Comparison of ENCODE assay signal across 25 cellular contexts in the genomic region with DNA sequence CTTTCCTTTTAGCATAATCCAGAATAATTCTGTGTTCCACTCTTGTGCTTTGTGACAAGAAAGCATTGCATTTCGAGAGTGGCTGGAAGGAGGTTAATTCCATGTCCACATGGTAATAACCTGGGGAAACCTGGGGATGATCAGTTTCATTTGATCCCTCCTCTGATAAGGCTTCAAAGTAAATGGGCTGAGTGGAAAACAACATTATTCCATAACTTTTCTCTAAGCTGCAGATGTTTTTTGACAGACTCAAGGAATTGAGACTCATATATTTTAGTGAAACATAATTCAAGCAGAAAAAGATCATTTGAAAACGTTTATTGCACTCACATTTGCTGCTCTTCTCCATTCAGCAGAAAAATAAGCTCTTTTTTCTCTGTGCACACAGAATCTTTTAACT. TPM values are rescaled to one million over a fixed set of nuclear protein-coding genes. Genes with fewer than 3 reads are reported as not detected.
"Had no signal": no experiment of that assay in that cellular context is flagged by ENCODE, and none has a peak within 500 bp of the region (broad histone marks: within the 10 kb centered on the region; RNA-seq: fewer than 3 reads in every experiment).

No MANE protein-coding gene starts in this region.

- H3K4me2 ChIP-seq: smooth muscle cell had no signal

- H3K9me3 ChIP-seq: left ventricle myocardium inferior, mucosa of descending colon, pancreas, psoas muscle, right lobe of liver, tibial nerve, uterus had no signal

- DNase-seq: hypothalamus; islet precursor cell; left ventricle myocardium inferior; midbrain; mucosa of descending colon; naive thymus-derived CD4-positive, alpha-beta T cell; nucleus accumbens; pancreas; posterior cingulate gyrus; psoas muscle; right lobe of liver; stimulated activated CD4-positive, alpha-beta T cell treated with anti-CD3 and anti-CD28 coated beads, Interleukin-1b, Interleukin-23, amount 100 ng/mL, for 48 hours; stimulated activated CD4-positive, alpha-beta T cell treated with anti-CD3 and anti-CD28 coated beads, Interleukin-2, amount 100 ng/mL, for 48 hours; stimulated activated CD4-positive, alpha-beta T cell treated with anti-CD3 and anti-CD28 coated beads, Interleukin-4, amount 100 ng/mL, for 4 hours; stimulated activated CD8-positive, alpha-beta memory T cell treated with anti-CD3 and anti-CD28 coated beads, Interleukin-4, amount 100 ng/mL, for 48 hours; stimulated activated naive CD4-positive, alpha-beta T cell treated with Interleukin-2 at 50 U/mL for 16 hours; stimulated activated naive CD8-positive, alpha-beta T cell treated with anti-CD3 and anti-CD28 coated beads, Interleukin-15, amount 100 ng/mL, for 72 hours; substantia nigra; uterus had no signal

- H3K4me1 ChIP-seq: pancreas, psoas muscle, right lobe of liver, tibial nerve, uterus had no signal

- H3K27ac ChIP-seq: left ventricle myocardium inferior, pancreas, psoas muscle, right lobe of liver, tibial nerve, uterus had no signal

- H3K36me3 ChIP-seq: left ventricle myocardium inferior, pancreas, right lobe of liver, tibial nerve, uterus had no signal

- H3K4me3 ChIP-seq: left ventricle myocardium inferior, lung, mucosa of descending colon, pancreas, psoas muscle, right lobe of liver, smooth muscle cell, tibial nerve, uterus had no signal

- H3K27me3 ChIP-seq: pancreas, right lobe of liver, tibial nerve, uterus had no signal

- ATAC-seq: mucosa of descending colon; naive thymus-derived CD4-positive, alpha-beta T cell; natural killer cell treated with Interleukin-12 subunit alpha and Interleukin-12 subunit beta and Interleukin-15 and Interleukin-18, amount 100 ng/mL, for 72 hours; pancreas; psoas muscle; right lobe of liver; stimulated activated memory B cell treated with anti-CD40 and anti-IgM and Interleukin-4, amounts not matched to agents 10 μg/mL and 1 μg/mL and 100 μg/mL, for 72 hours; stimulated activated naive CD8-positive, alpha-beta T cell treated with anti-CD3 and anti-CD28 coated beads, Interleukin-15, amount 100 ng/mL, for 72 hours had no signal

RNA-seq across cellular contexts. Expression of a gene that starts 44.6 kb away (rescaled TPM):
- total RNA-seq: myocyte; naive thymus-derived CD4-positive, alpha-beta T cell; natural killer cell treated with Interleukin-12 subunit alpha and Interleukin-12 subunit beta and Interleukin-15 and Interleukin-18, amount 100 ng/mL, for 72 hours had no signal
